In the genomic region with DNA sequence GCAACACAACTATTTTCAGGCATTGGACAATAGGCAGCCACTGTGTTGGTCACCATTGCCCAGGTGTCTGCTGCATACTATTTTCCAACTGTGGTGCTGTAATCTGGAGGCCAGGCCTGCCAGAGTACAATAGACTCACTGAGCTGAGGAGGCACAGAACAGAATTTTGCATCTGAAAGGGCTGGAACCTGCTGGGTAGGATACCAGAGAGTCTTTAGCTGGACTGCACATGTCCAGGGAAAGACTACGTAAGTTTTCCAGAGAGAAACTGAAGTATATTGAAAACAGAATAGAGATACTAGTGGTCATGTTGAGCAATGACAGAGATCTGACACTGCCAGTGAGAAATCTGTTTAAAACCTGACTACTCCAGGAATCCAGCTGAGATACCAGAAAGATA, we compare ENCODE assay signal across 22 cellular contexts.
A peak's percentile ranks its signal among the peaks of the same experiment; 100 is the strongest.
DNase-seq lines count a peak whose midpoint lies in the region; ATAC-seq and TF ChIP-seq lines count a peak whose summit lies in the region.
"Had no signal": no experiment of that assay in that cellular context is flagged by ENCODE, and none has a peak within 500 bp of the region (broad histone marks: within the 10 kb centered on the region; RNA-seq: fewer than 3 reads in every experiment).

No MANE protein-coding gene starts in this region.

- POLR2A ChIA-PET in WTC11 (lab: Charles Lee): no interaction called here

- CTCF ChIA-PET in WTC11 (lab: Charles Lee): interaction anchor here (1.3 to 2.9 kb wide), 3 partner anchors 9 to 263 kb away, joined by 3 to 13 read pairs (median 5); no protein-coding TSS in a partner anchor

- no peaks in the 10 kb centered on the region for H3K9me3 ChIP-seq in HAP-1
- H3K9me3 ChIP-seq: colonic mucosa had no signal

- H3K4me3 Mint-ChIP-seq in WTC11: peak overlapping the region; percentile 31; the same call in 1 of the 2 replicates
- H3K4me3 Mint-ChIP-seq: activated CD4-positive, alpha-beta T cell treated with anti-CD3 and anti-CD28 coated beads, Interleukin-2, amount 10 ng/mL, durations not matched to agents 24 days and 14 days; IgD-negative memory B cell; natural killer cell; stimulated activated naive CD8-positive, alpha-beta T cell treated with anti-CD3 and anti-CD28 coated beads, Interleukin-15, Interleukin-2, amounts not matched to agents 100 ng/mL and 50 ng/mL, for 24 hours had no signal

- no peaks in the 10 kb centered on the region for H3K36me3 ChIP-seq in HAP-1 (replicated peaks)
- H3K36me3 ChIP-seq: colonic mucosa had no signal

- H3K27me3 Mint-ChIP-seq in WTC11 (ENCODE audit: low read depth): no peaks in the 10 kb centered on the region
- H3K27me3 Mint-ChIP-seq: activated CD4-positive, alpha-beta T cell treated with anti-CD3 and anti-CD28 coated beads, Interleukin-2, amount 10 ng/mL, durations not matched to agents 24 days and 14 days had no signal

- ATAC-seq in WTC11 (peak; percentile 64), GM18519 (IDR thresholded peaks at IDR 0.05; ENCODE audit: low FRiP score, unreplicated experiment) (no peak), HG03378 (IDR thresholded peaks at IDR 0.05; ENCODE audit: unreplicated experiment) (no peak)
- ATAC-seq: PC-3 had no signal

- no peaks in the 10 kb centered on the region for H3K27me3 ChIP-seq in HAP-1 (ENCODE audit: low read depth)
- H3K27me3 ChIP-seq: colonic mucosa had no signal

- peaks cover 14% of the 10 kb centered on the region for H3K4me1 ChIP-seq in HAP-1
- H3K4me1 ChIP-seq: colonic mucosa had no signal

- peaks cover 7% of the 10 kb centered on the region for H3K36me3 Mint-ChIP-seq in WTC11
- H3K36me3 Mint-ChIP-seq: IgD-negative memory B cell, natural killer cell had no signal

- in situ Hi-C loops in HAP-1 (cut with MboI; ENCODE audit: low sequenced_read_pairs): no loop called here

- H3K9me3 Mint-ChIP-seq in WTC11: no peaks in the 10 kb centered on the region
- H3K9me3 Mint-ChIP-seq: activated CD4-positive, alpha-beta T cell treated with anti-CD3 and anti-CD28 coated beads, Interleukin-2, amount 10 ng/mL, durations not matched to agents 24 days and 14 days; IgD-negative memory B cell; natural killer cell; stimulated activated naive CD8-positive, alpha-beta T cell treated with anti-CD3 and anti-CD28 coated beads, Interleukin-15, Interleukin-2, amounts not matched to agents 100 ng/mL and 50 ng/mL, for 24 hours had no signal

- peaks cover 37% of the 10 kb centered on the region for H3K4me1 Mint-ChIP-seq in WTC11
- H3K4me1 Mint-ChIP-seq: activated CD4-positive, alpha-beta T cell treated with anti-CD3 and anti-CD28 coated beads, Interleukin-2, amount 10 ng/mL, durations not matched to agents 24 days and 14 days had no signal

- H3K27ac Mint-ChIP-seq in WTC11: peak overlapping the region; percentile 47; the same call in 1 of the 2 replicates
- H3K27ac Mint-ChIP-seq: activated CD4-positive, alpha-beta T cell treated with anti-CD3 and anti-CD28 coated beads, Interleukin-2, amount 10 ng/mL, durations not matched to agents 24 days and 14 days; IgD-negative memory B cell; natural killer cell; stimulated activated naive CD8-positive, alpha-beta T cell treated with anti-CD3 and anti-CD28 coated beads, Interleukin-15, Interleukin-2, amounts not matched to agents 100 ng/mL and 50 ng/mL, for 24 hours had no signal

- H3K4me3 ChIP-seq in HAP-1: no peak overlapping the region
- H3K4me3 ChIP-seq: colonic mucosa, SK-N-MC had no signal

- TF ChIP-seq CTCF in 22Rv1 (IDR thresholded peaks at IDR 0.05) (0 out of 2 replicates have a peak, but pooled peaks have one; percentile 5), WTC11 (IDR thresholded peaks at IDR 0.05) (no peak)

- DNase-seq in HAP-1 (ENCODE audit: low spot score in 2 of 2) (peak; percentile 76 to 82), WTC11 (ENCODE audit: low spot score) (no peak), iris pigment epithelial cell (ENCODE audit: low read depth) (peak; percentile 27), SIG-M5 treated with dmso at 0.1 percent for 504 hours (lab: John Stamatoyannopoulos, UW; ENCODE audit: unreplicated experiment) (no peak), hepatic stellate cell (ENCODE audit: low spot score) (no peak)
- DNase-seq: ACHN; activated CD4-positive, alpha-beta T cell treated with anti-CD3 and anti-CD28 coated beads, Interleukin-2, amount 10 ng/mL, durations not matched to agents 24 days and 14 days; activated CD8-positive, alpha-beta memory T cell treated with anti-CD3 and anti-CD28 coated beads, Interleukin-2, amount 50 U/mL, for 4 hours; activated effector memory CD4-positive, alpha-beta T cell treated with anti-CD3 and anti-CD28 coated beads, Interleukin-2, amount 50 U/mL, for 16 hours; anterior cingulate cortex; colonic mucosa; DND-41; natural killer cell; NCI-H2107; PC-3; stimulated activated CD4-positive, alpha-beta T cell treated with anti-CD3 and anti-CD28 coated beads, Interleukin-15, amount 100 ng/mL, for 24 hours had no signal

- no peak overlapping the region for H3K27ac ChIP-seq in 22Rv1
- H3K27ac ChIP-seq: colonic mucosa, SK-N-MC had no signal

TF ChIP-seq in WTC11, 78 proteins besides CTCF, POLR2A, EP300 and RAD21:
- TF ChIP-seq ZBTB43 (CRISPR knock-in tag; IDR thresholded peaks at IDR 0.05) (no peak), ZNF396 (CRISPR knock-in tag; IDR thresholded peaks at IDR 0.05; ENCODE audit: borderline replicate concordance) (no peak), ZNF263 (CRISPR knock-in tag; IDR thresholded peaks at IDR 0.05; ENCODE audit: low read depth) (no peak)

Comparison
In these comparisons a context has a peak if more than half of its experiments do, and no peak if none do; other contexts are left out.
1. DNase-seq: peak in HAP-1 (2 of 2) and iris pigment epithelial cell (single experiment); none in WTC11 (single experiment), SIG-M5 treated with dmso at 0.1 percent for 504 hours (single experiment) and hepatic stellate cell (single experiment).